Comparison of ENCODE assay signal across 15 cellular contexts in genomic region chr1:24996983-24997893, GRCh38.
DNase-seq lines count a peak whose midpoint lies in the region; ATAC-seq and TF ChIP-seq lines count a peak whose summit lies in the region.
"Had no signal": no experiment of that assay in that cellular context is flagged by ENCODE, and none has a peak within 500 bp of the region (broad histone marks: within the 10 kb centered on the region; RNA-seq: fewer than 3 reads in every experiment).

No MANE protein-coding gene starts in this region.

- peak; percentile 78 for DNase-seq in activated gamma-delta T cell treated with Interleukin-2 at 50 U/mL for 16 hours
- no peak for DNase-seq in activated gamma-delta T cell (lab: John Stamatoyannopoulos, UW)
- peak; percentile 99 for DNase-seq in activated CD8-positive, alpha-beta T cell treated with anti-CD3 and anti-CD28 coated beads for 36 hours
- DNase-seq in endodermal cell: no peak
- DNase-seq in stimulated activated CD8-positive, alpha-beta memory T cell treated with anti-CD3 and anti-CD28 coated beads, Interleukin-7, amount 100 ng/mL, for 48 hours (ENCODE audit: extremely low read depth in 1 of 2, low read depth in 1 of 2): peak; percentile 73 to 83
- DNase-seq: dermis blood vessel endothelial cell, lower lobe of right lung, MM.1S, NCI-H748 treated with DMSO at 0.1 percent for 48 hours, SW 1271 had no signal

- H3K4me1 Mint-ChIP-seq in activated CD8-positive, alpha-beta T cell treated with anti-CD3 and anti-CD28 coated beads for 36 hours (ENCODE audit: low read depth): peaks cover 92% of the 10 kb centered on the region
- peaks cover 12% of the 10 kb centered on the region for H3K4me1 Mint-ChIP-seq in endodermal cell

- peak; percentile 74 for ATAC-seq in activated CD8-positive, alpha-beta T cell treated with anti-CD3 and anti-CD28 coated beads for 36 hours
- ATAC-seq in HG03439 (IDR thresholded peaks at IDR 0.05; ENCODE audit: unreplicated experiment) (no peak), GM21717 (IDR thresholded peaks at IDR 0.05; ENCODE audit: unreplicated experiment) (no peak), HG03045 (IDR thresholded peaks at IDR 0.05; ENCODE audit: unreplicated experiment) (no peak)
- ATAC-seq: HCT116, psoas muscle had no signal

- POLR2A ChIA-PET in activated CD8-positive, alpha-beta T cell treated with anti-CD3 and anti-CD28 coated beads for 36 hours (lab: Charles Lee): interaction anchor here (0.6 to 13.9 kb wide), 16 partner anchors 10 to 40 kb away, joined by 3 to 157 read pairs (median 5); no protein-coding TSS in a partner anchor

- intact Hi-C loops in activated CD8-positive, alpha-beta T cell treated with anti-CD3 and anti-CD28 coated beads for 36 hours (cut with micrococcal nuclease): loop anchor here (2.0 kb wide), 1 partner anchor 30 kb away; no protein-coding TSS in a partner anchor

- no peaks in the 10 kb centered on the region for H3K27me3 Mint-ChIP-seq in activated CD8-positive, alpha-beta T cell treated with anti-CD3 and anti-CD28 coated beads for 36 hours
- peaks cover 3% of the 10 kb centered on the region for H3K27me3 Mint-ChIP-seq in endodermal cell (ENCODE audit: insufficient read depth)

- no peak for TF ChIP-seq CTCF in activated CD8-positive, alpha-beta T cell treated with anti-CD3 and anti-CD28 coated beads for 36 hours (IDR thresholded peaks at IDR 0.05)
- TF ChIP-seq CTCF in endodermal cell (conservative IDR thresholded peaks at IDR 0.05): no peak

- CTCF ChIA-PET in activated CD8-positive, alpha-beta T cell treated with anti-CD3 and anti-CD28 coated beads for 36 hours (lab: Charles Lee): interaction anchor here (0.8 to 4.1 kb wide), 7 partner anchors 10 to 40 kb away, joined by 3 to 22 read pairs (median 5); no protein-coding TSS in a partner anchor

- no peak overlapping the region for H3K9ac ChIP-seq in endodermal cell (ENCODE audit: extremely low read depth, low read length, poor library complexity, severe bottlenecking)

- WGBS in endodermal cell (ENCODE audit: insufficient coverage in 1 of 2, insufficient read length in 1 of 2), 2 experiments: 87 to 97% methylated on average over 13 to 14 of the region's 14 CpGs

- no peaks in the 10 kb centered on the region for H3K4me1 ChIP-seq in endodermal cell (ENCODE audit: control insufficient read depth, insufficient read depth, low read length)
- H3K4me1 ChIP-seq: lower lobe of right lung, psoas muscle had no signal

- H3K36me3 ChIP-seq in endodermal cell (ENCODE audit: control insufficient read depth, insufficient read depth, low read length): no peaks in the 10 kb centered on the region
- H3K36me3 ChIP-seq: lower lobe of right lung had no signal

- peak overlapping the region; percentile 73 for H3K4me3 Mint-ChIP-seq in activated CD8-positive, alpha-beta T cell treated with anti-CD3 and anti-CD28 coated beads for 36 hours
- H3K4me3 Mint-ChIP-seq in endodermal cell: no peak overlapping the region

- H3K9me3 ChIP-seq in endodermal cell (ENCODE audit: control insufficient read depth, low read length): no peaks in the 10 kb centered on the region
- H3K9me3 ChIP-seq: lower lobe of right lung, psoas muscle had no signal

- H3K27ac Mint-ChIP-seq in activated CD8-positive, alpha-beta T cell treated with anti-CD3 and anti-CD28 coated beads for 36 hours: peak overlapping the region; percentile 97
- peak overlapping the region; percentile 4 for H3K27ac Mint-ChIP-seq in endodermal cell

- no peak overlapping the region for H3K4me3 ChIP-seq in endodermal cell (ENCODE audit: low read length)
- H3K4me3 ChIP-seq: lower lobe of right lung, psoas muscle had no signal

- no peak overlapping the region for H3K27ac ChIP-seq in endodermal cell (ENCODE audit: low read depth, low read length)
- H3K27ac ChIP-seq: lower lobe of right lung, psoas muscle had no signal

- H3K9me3 Mint-ChIP-seq in activated CD8-positive, alpha-beta T cell treated with anti-CD3 and anti-CD28 coated beads for 36 hours: peaks cover 5% of the 10 kb centered on the region
- H3K9me3 Mint-ChIP-seq in endodermal cell: peaks cover 2% of the 10 kb centered on the region

- no peaks in the 10 kb centered on the region for H3K27me3 ChIP-seq in endodermal cell (ENCODE audit: control insufficient read depth, insufficient read depth, low read length, poor library complexity, severe bottlenecking)

- peaks cover 37% of the 10 kb centered on the region for H3K36me3 Mint-ChIP-seq in activated CD8-positive, alpha-beta T cell treated with anti-CD3 and anti-CD28 coated beads for 36 hours (ENCODE audit: low read depth)
- H3K36me3 Mint-ChIP-seq in endodermal cell (ENCODE audit: low read depth): no peaks in the 10 kb centered on the region

Comparison
In these comparisons a context has a peak if more than half of its experiments do, and no peak if none do; other contexts are left out.
1. DNase-seq: peak in activated gamma-delta T cell treated with Interleukin-2 at 50 U/mL for 16 hours (single experiment), activated CD8-positive, alpha-beta T cell treated with anti-CD3 and anti-CD28 coated beads for 36 hours (single experiment) and stimulated activated CD8-positive, alpha-beta memory T cell treated with anti-CD3 and anti-CD28 coated beads, Interleukin-7, amount 100 ng/mL, for 48 hours (2 of 2); none in activated gamma-delta T cell (single experiment) and endodermal cell (single experiment).